Comparison of ENCODE assay signal across 8 cellular contexts in genomic region chr6:145372671-145373123, GRCh38.
A peak's percentile ranks its signal among the peaks of the same experiment; 100 is the strongest.
DNase-seq lines count a peak whose midpoint lies in the region; ATAC-seq and TF ChIP-seq lines count a peak whose summit lies in the region.

No MANE protein-coding gene starts in this region.

- peak overlapping the region; percentile 65 for H3K4me3 ChIP-seq in coronary artery

- peak; percentile 34 for DNase-seq in GM03348 (ENCODE audit: low spot score)
- no peak for DNase-seq in coronary artery (ENCODE audit: low spot score)
- no peak for DNase-seq in sciatic nerve (ENCODE audit: low spot score)
- DNase-seq in MV-4-11 (lab: John Stamatoyannopoulos, UW) = no peak
- DNase-seq in NCI-H146 treated with DMSO at 0.1 percent for 48 hours (lab: John Stamatoyannopoulos, UW; ENCODE audit: unreplicated experiment) = no peak
- no peak for DNase-seq in NCI-H1417 treated with DMSO at 0.1 percent for 48 hours (lab: John Stamatoyannopoulos, UW)

- intact Hi-C loops in sciatic nerve (cut with DNase I) = no loop called here

- H3K27ac ChIP-seq in coronary artery = peak overlapping the region; percentile 36 to 74

- ATAC-seq in GM21390 (IDR thresholded peaks at IDR 0.05; ENCODE audit: unreplicated experiment) (peak; percentile 98), HG03558 (IDR thresholded peaks at IDR 0.05; ENCODE audit: extremely low read depth, unreplicated experiment) (peak; percentile 94), sciatic nerve (peak; percentile 28)

- TF ChIP-seq CTCF in coronary artery (IDR thresholded peaks at IDR 0.05) = no peak

Comparison
In these comparisons a context has a peak if more than half of its experiments do, and no peak if none do; other contexts are left out.
1. ATAC-seq: peak in every context shown above with its lines; median percentile 98 in GM21390; 94 in HG03558; 28 in sciatic nerve.